7 cellular contexts compared by ENCODE assay signal in genomic region chr21:35138665-35139381, GRCh38.
A peak's percentile ranks its signal among the peaks of the same experiment; 100 is the strongest.
DNase-seq lines count a peak whose midpoint lies in the region; ATAC-seq and TF ChIP-seq lines count a peak whose summit lies in the region.

No MANE protein-coding gene starts in this region.

- H3K4me3 Mint-ChIP-seq in activated CD4-positive, alpha-beta memory T cell treated with anti-CD3 and anti-CD28 coated beads for 36 hours, result peak overlapping the region; percentile 68

- peak; percentile 19 for DNase-seq in KBM-7
- DNase-seq in activated CD4-positive, alpha-beta memory T cell treated with anti-CD3 and anti-CD28 coated beads for 36 hours, result peak; percentile 79
- DNase-seq in foreskin fibroblast, result peak; percentile 50 to 54
- peak; percentile 68 to 77 for DNase-seq in stimulated activated CD8-positive, alpha-beta memory T cell treated with anti-CD3 and anti-CD28 coated beads, Interleukin-7, amount 100 ng/mL, for 4 hours (ENCODE audit: low read depth in 2 of 2)
- no peak for DNase-seq in Right ventricle myocardium superior

- no peak overlapping the region for H3K4me3 ChIP-seq in foreskin fibroblast (ENCODE audit: low read depth in 1 of 2, low read length in 2 of 2)

- peak overlapping the region; percentile 90 for H3K27ac Mint-ChIP-seq in activated CD4-positive, alpha-beta memory T cell treated with anti-CD3 and anti-CD28 coated beads for 36 hours

- POLR2A ChIA-PET in activated CD4-positive, alpha-beta memory T cell treated with anti-CD3 and anti-CD28 coated beads for 36 hours (lab: Charles Lee), result interaction anchor here (0.5 to 2.5 kb wide), 13 partner anchors 11 to 391 kb away, joined by 3 to 17 read pairs (median 4); no protein-coding TSS in a partner anchor

- in situ Hi-C loops in KBM-7 (cut with MboI; ENCODE audit: low pct_unique_long_range_greater_than_20kb, low sequenced_read_pairs), result no loop called here

- CTCF ChIA-PET in activated CD4-positive, alpha-beta memory T cell treated with anti-CD3 and anti-CD28 coated beads for 36 hours (lab: Charles Lee), result interaction anchor here (1.0 to 1.7 kb wide), 4 partner anchors 26 to 87 kb away, joined by 3 to 5 read pairs (median 4); no protein-coding TSS in a partner anchor

- no peaks in the 10 kb centered on the region for H3K27me3 Mint-ChIP-seq in activated CD4-positive, alpha-beta memory T cell treated with anti-CD3 and anti-CD28 coated beads for 36 hours

- no peak for ATAC-seq in GM21526 (IDR thresholded peaks at IDR 0.05; ENCODE audit: low FRiP score, unreplicated experiment)
- ATAC-seq in GM18870 (IDR thresholded peaks at IDR 0.05; ENCODE audit: unreplicated experiment), result no peak
- no peak for ATAC-seq in Right ventricle myocardium superior (ENCODE audit: poor library complexity)

- H3K9me3 Mint-ChIP-seq in activated CD4-positive, alpha-beta memory T cell treated with anti-CD3 and anti-CD28 coated beads for 36 hours, result no peaks in the 10 kb centered on the region

- no peaks in the 10 kb centered on the region for H3K36me3 Mint-ChIP-seq in activated CD4-positive, alpha-beta memory T cell treated with anti-CD3 and anti-CD28 coated beads for 36 hours

- TF ChIP-seq CTCF in foreskin fibroblast (IDR thresholded peaks at IDR 0.05; ENCODE audit: low read depth, low read length), result no peak

- intact Hi-C loops in activated CD4-positive, alpha-beta memory T cell treated with anti-CD3 and anti-CD28 coated beads for 36 hours (cut with micrococcal nuclease), result loop anchor here (1.0 to 2.0 kb wide), 6 partner anchors 10 to 248 kb away; no protein-coding TSS in a partner anchor
- intact Hi-C loops in Right ventricle myocardium superior (cut with DNase I), result no loop called here

- H3K4me1 Mint-ChIP-seq in activated CD4-positive, alpha-beta memory T cell treated with anti-CD3 and anti-CD28 coated beads for 36 hours (ENCODE audit: low read depth), result peaks cover 29% of the 10 kb centered on the region
